1 cellular context compared by ENCODE assay signal in genomic region chr2:68716539-68716938, GRCh38.
TF ChIP-seq lines count a peak whose summit lies in the region.

No MANE protein-coding gene starts in this region.

TF ChIP-seq in SK-N-SH, 30 proteins besides CTCF, POLR2A, EP300 and RAD21:
- TF ChIP-seq MXI1 (IDR thresholded peaks at IDR 0.05; ENCODE audit: low read depth, low read length) (no peak), MEF2A (IDR thresholded peaks at IDR 0.05; ENCODE audit: borderline replicate concordance, low read depth) (no peak), GATA2 (CRISPR knock-in tag; IDR thresholded peaks at IDR 0.05) (no peak), IRF3 (IDR thresholded peaks at IDR 0.05; ENCODE audit: low read depth, low read length) (no peak), RCOR1 (IDR thresholded peaks at IDR 0.05; ENCODE audit: low read length) (no peak), POLR2AphosphoS5 (IDR thresholded peaks at IDR 0.05; ENCODE audit: low read depth, low read length) (no peak), JUND (IDR thresholded peaks at IDR 0.05) (no peak), NRF1 (IDR thresholded peaks at IDR 0.05; ENCODE audit: low read depth, low read length) (no peak), SIN3A (IDR thresholded peaks at IDR 0.05; ENCODE audit: borderline replicate concordance, low read depth, low read length) (no peak), YY1 (IDR thresholded peaks at IDR 0.05; ENCODE audit: low read depth) (no peak), RFX5 (IDR thresholded peaks at IDR 0.05; ENCODE audit: low read length) (no peak), NFIC (IDR thresholded peaks at IDR 0.05; ENCODE audit: borderline replicate concordance) (no peak), FOXJ3 (CRISPR knock-in tag; IDR thresholded peaks at IDR 0.05) (no peak), TCF12 (IDR thresholded peaks at IDR 0.05) (no peak), ZBTB33 (IDR thresholded peaks at IDR 0.05; ENCODE audit: borderline replicate concordance, low read depth) (no peak), USF2 (IDR thresholded peaks at IDR 0.05; ENCODE audit: borderline replicate concordance, low read depth, low read length) (no peak), TEAD4 (IDR thresholded peaks at IDR 0.05; ENCODE audit: borderline replicate concordance, insufficient read depth) (no peak)
